Comparison of ENCODE assay signal across 17 cellular contexts in the genomic region with DNA sequence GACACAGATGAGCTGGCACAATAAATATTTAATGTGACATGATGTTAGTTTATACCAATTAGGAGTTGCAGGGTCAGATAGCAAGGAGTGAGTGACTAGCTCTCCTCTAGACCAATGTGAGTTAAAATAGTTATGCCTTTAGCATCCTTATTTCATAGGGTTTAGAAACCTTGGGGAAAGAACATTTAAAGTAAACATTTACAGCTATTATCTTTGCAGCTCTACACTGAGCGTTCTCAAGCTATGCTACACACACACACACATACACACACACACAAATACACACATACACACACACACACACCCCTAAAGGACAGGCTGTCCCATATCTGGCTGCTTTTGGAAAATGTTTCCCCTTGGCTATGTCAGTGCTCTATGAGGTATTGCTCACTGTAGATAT.
DNase-seq lines count a peak whose midpoint lies in the region; ATAC-seq, FAIRE-seq and TF ChIP-seq lines count a peak whose summit lies in the region.
"Had no signal": no experiment of that assay in that cellular context is flagged by ENCODE, and none has a peak within 500 bp of the region (broad histone marks: within the 10 kb centered on the region; RNA-seq: fewer than 3 reads in every experiment).

No MANE protein-coding gene starts in this region.

- no peak overlapping the region for H2AFZ ChIP-seq in HepG2 (ENCODE audit: low read length)

- H3K9me3 ChIP-seq in liver (ENCODE audit: control insufficient read depth in 4 of 4, low read length in 3 of 4) (peaks cover 0 to 5% (median 2%) of the 10 kb centered on the region in 4 donors), HepG2 (ENCODE audit: low read length) (peaks cover 65% of the 10 kb centered on the region), endodermal cell (ENCODE audit: control insufficient read depth, low read length) (peaks cover 14% of the 10 kb centered on the region)

- no peak overlapping the region for H3K4me2 ChIP-seq in HepG2 (ENCODE audit: low read depth, low read length)
- H3K4me2 ChIP-seq: BLaER1 had no signal

- H3K79me2 ChIP-seq in HepG2 (ENCODE audit: insufficient read depth, low read length) = no peaks in the 10 kb centered on the region

- H3K9me3 Mint-ChIP-seq in endodermal cell = peaks cover 18% of the 10 kb centered on the region

- DNase-seq in HepG2 (ENCODE audit: low spot score) (no peak), fibroblast of gingiva (ENCODE audit: low read depth) (peak; percentile 64), mucosa of gallbladder (ENCODE audit: low spot score) (peak; percentile 13), HTR-8/SVneo (ENCODE audit: insufficient read length, low spot score) (no peak), NOMO-1 treated with DMSO at 0.1 percent for 48 hours (lab: John Stamatoyannopoulos, UW; ENCODE audit: unreplicated experiment) (no peak), endodermal cell (no peak)
- DNase-seq: AML-193; Caco-2; CD8-positive, alpha-beta memory T cell; DND-41; GF-D8; GOT3; H9 had no signal

- H3K27ac Mint-ChIP-seq in endodermal cell = no peak overlapping the region
- H3K27ac Mint-ChIP-seq: CD8-positive, alpha-beta memory T cell; H9 had no signal

- no peak for ATAC-seq in HepG2

- CTCF ChIA-PET in HepG2 (lab: Yijun Ruan, JAX; ENCODE audit: low intra/inter-chr PET ratio, low total read pairs) = no interaction called here

- H3K9ac ChIP-seq in liver (ENCODE audit: low read depth in 1 of 2, low read length in 2 of 2) (no peak overlapping the region), HepG2 (ENCODE audit: insufficient read depth, low read depth, low read length) (no peak overlapping the region), endodermal cell (ENCODE audit: extremely low read depth, low read length, poor library complexity, severe bottlenecking) (no peak overlapping the region)
- H3K9ac ChIP-seq: BLaER1 had no signal

- intact Hi-C loops in HepG2 (cut with micrococcal nuclease; ENCODE audit: unreplicated experiment) = no loop called here

- POLR2A ChIA-PET in HepG2 (lab: Yijun Ruan, JAX) = no interaction called here

- no peaks in the 10 kb centered on the region for H3K36me3 Mint-ChIP-seq in endodermal cell (ENCODE audit: low read depth)

- H3K27me3 ChIP-seq in liver (ENCODE audit: control insufficient read depth in 4 of 4, insufficient read depth in 4 of 4, low read length in 3 of 4) (no peaks in the 10 kb centered on the region), HepG2 (ENCODE audit: control insufficient read depth in 1 of 2, insufficient read depth in 2 of 2, low read length in 2 of 2) (no peaks in the 10 kb centered on the region; a peak in 1 of 5 replicates), endodermal cell (ENCODE audit: control insufficient read depth, insufficient read depth, low read length, poor library complexity, severe bottlenecking) (no peaks in the 10 kb centered on the region)
- H3K27me3 ChIP-seq: BLaER1 had no signal

- BruUV-seq in HepG2 (replicated peaks; lab: Mats Ljungman, UMichigan) = no TSS peak

- no peaks in the 10 kb centered on the region for H3K4me1 ChIP-seq in liver (ENCODE audit: control insufficient read depth in 4 of 4, insufficient read depth in 4 of 4, low read length in 3 of 4)
- no peaks in the 10 kb centered on the region for H3K4me1 ChIP-seq in HepG2 (ENCODE audit: insufficient read depth, low read length)
- no peaks in the 10 kb centered on the region for H3K4me1 ChIP-seq in endodermal cell (ENCODE audit: control insufficient read depth, insufficient read depth, low read length)
- H3K4me1 ChIP-seq: BLaER1, Caco-2 had no signal

- no peak overlapping the region for H3K4me3 ChIP-seq in liver (ENCODE audit: low read depth in 1 of 3, low read length in 3 of 3)
- H3K4me3 ChIP-seq in HepG2 (replicated peaks in 1 of 3; ENCODE audit: insufficient read depth in 1 of 3, low read depth in 2 of 3, low read length in 3 of 3) = no peak overlapping the region
- H3K4me3 ChIP-seq in endodermal cell (ENCODE audit: low read length) = no peak overlapping the region
- H3K4me3 ChIP-seq: BLaER1 had no signal

- H3K27ac ChIP-seq in liver (ENCODE audit: low read depth in 1 of 2, low read length in 2 of 2) (no peak overlapping the region), HepG2 (ENCODE audit: extremely low read length, insufficient read depth, low read length) (no peak overlapping the region), endodermal cell (ENCODE audit: low read depth, low read length) (no peak overlapping the region)
- H3K27ac ChIP-seq: 22Rv1, BLaER1 had no signal

- H3K36me3 ChIP-seq in liver (ENCODE audit: control insufficient read depth in 4 of 4, insufficient read depth in 3 of 4, low read depth in 1 of 4, low read length in 3 of 4) (no peaks in the 10 kb centered on the region), HepG2 (replicated peaks in 1 of 2; ENCODE audit: control insufficient read depth in 1 of 2, insufficient read depth in 2 of 2, low read length in 2 of 2) (no peaks in the 10 kb centered on the region), endodermal cell (ENCODE audit: control insufficient read depth, insufficient read depth, low read length) (no peaks in the 10 kb centered on the region)
- H3K36me3 ChIP-seq: BLaER1 had no signal

- TF ChIP-seq RAD21 in liver (IDR thresholded peaks at IDR 0.05) (peak in 1 of 2 donors; percentile 37), HepG2 (CRISPR knock-in tag; IDR thresholded peaks at IDR 0.05) (no peak)

- no peaks in the 10 kb centered on the region for H4K20me1 ChIP-seq in HepG2 (ENCODE audit: insufficient read depth, low read length)
- H4K20me1 ChIP-seq: BLaER1 had no signal

- H3K4me1 Mint-ChIP-seq in endodermal cell = no peaks in the 10 kb centered on the region

- 40% methylated on average over 1 of the region's 1 CpG for WGBS in liver
- WGBS in HepG2 (ENCODE audit: low lambda C conversion rate) = 0% methylated on average over 1 of the region's 1 CpG
- 90% methylated on average over 1 of the region's 1 CpG; no CpG with 5 or more reads in 1 of the 2 experiments for WGBS in endodermal cell (ENCODE audit: insufficient coverage in 1 of 2, insufficient read length in 1 of 2), 2 experiments

- no peak for TF ChIP-seq EP300 in HepG2 (IDR thresholded peaks at IDR 0.05; ENCODE audit: low read depth in 2 of 2, low read length in 2 of 2)
- no peak for TF ChIP-seq EP300 in HepG2 (CRISPR knock-in tag; IDR thresholded peaks at IDR 0.05; ENCODE audit: borderline replicate concordance)

- no peak overlapping the region for H3K4me3 Mint-ChIP-seq in endodermal cell
- H3K4me3 Mint-ChIP-seq: CD8-positive, alpha-beta memory T cell; H9 had no signal

- TF ChIP-seq CTCF in liver (IDR thresholded peaks at IDR 0.05; ENCODE audit: low read depth, low read length, missing input control) (no peak), HepG2 (CRISPR knock-in tag; IDR thresholded peaks at IDR 0.05) (no peak), endodermal cell (conservative IDR thresholded peaks at IDR 0.05) (no peak)

- TF ChIP-seq POLR2A in HepG2 (IDR thresholded peaks at IDR 0.05; ENCODE audit: insufficient read depth in 1 of 2, low read depth in 2 of 2, low read length in 2 of 2) = no peak

- in situ Hi-C loops in HepG2 (cut with HindIII; ENCODE audit: extremely low pct_ligation_motif_present, low pct_unique_long_range_greater_than_20kb) = no loop called here

- no peaks in the 10 kb centered on the region for H3K27me3 Mint-ChIP-seq in endodermal cell (ENCODE audit: insufficient read depth)

- FAIRE-seq in HepG2 (lab: Jason Lieb, UNC) (no peak), HTR-8/SVneo (lab: Jason Lieb, UNC) (no peak)
- FAIRE-seq: GM19239 had no signal

TF ChIP-seq in liver, 16 proteins besides CTCF, POLR2A, EP300 and RAD21:
- no peak for TF ChIP-seq GABPA (IDR thresholded peaks at IDR 0.05 in 1 of 2, conservative IDR thresholded peaks at IDR 0.05 in 1 of 2)
- TF ChIP-seq EGR1 (IDR thresholded peaks at IDR 0.05; ENCODE audit: low read depth in 2 of 2) = no peak
- TF ChIP-seq FOXA1 (IDR thresholded peaks at IDR 0.05) = no peak
- TF ChIP-seq NR2F2 (IDR thresholded peaks at IDR 0.05) = peak; percentile 69
- TF ChIP-seq SP1 (IDR thresholded peaks at IDR 0.05) = peak; percentile 49
- TF ChIP-seq JUND (IDR thresholded peaks at IDR 0.05) = no peak
- TF ChIP-seq RXRA (IDR thresholded peaks at IDR 0.05) = peak; percentile 19 to 36

TF ChIP-seq in HepG2, 621 proteins besides CTCF, POLR2A, EP300 and RAD21 (continues in another document):
- TF ChIP-seq, protein P1, sequence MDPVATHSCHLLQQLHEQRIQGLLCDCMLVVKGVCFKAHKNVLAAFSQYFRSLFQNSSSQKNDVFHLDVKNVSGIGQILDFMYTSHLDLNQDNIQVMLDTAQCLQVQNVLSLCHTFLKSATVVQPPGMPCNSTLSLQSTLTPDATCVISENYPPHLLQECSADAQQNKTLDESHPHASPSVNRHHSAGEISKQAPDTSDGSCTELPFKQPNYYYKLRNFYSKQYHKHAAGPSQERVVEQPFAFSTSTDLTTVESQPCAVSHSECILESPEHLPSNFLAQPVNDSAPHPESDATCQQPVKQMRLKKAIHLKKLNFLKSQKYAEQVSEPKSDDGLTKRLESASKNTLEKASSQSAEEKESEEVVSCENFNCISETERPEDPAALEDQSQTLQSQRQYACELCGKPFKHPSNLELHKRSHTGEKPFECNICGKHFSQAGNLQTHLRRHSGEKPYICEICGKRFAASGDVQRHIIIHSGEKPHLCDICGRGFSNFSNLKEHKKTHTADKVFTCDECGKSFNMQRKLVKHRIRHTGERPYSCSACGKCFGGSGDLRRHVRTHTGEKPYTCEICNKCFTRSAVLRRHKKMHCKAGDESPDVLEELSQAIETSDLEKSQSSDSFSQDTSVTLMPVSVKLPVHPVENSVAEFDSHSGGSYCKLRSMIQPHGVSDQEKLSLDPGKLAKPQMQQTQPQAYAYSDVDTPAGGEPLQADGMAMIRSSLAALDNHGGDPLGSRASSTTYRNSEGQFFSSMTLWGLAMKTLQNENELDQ (CRISPR knock-in tag; IDR thresholded peaks at IDR 0.05; ENCODE audit: borderline replicate concordance) = no peak
- no peak for TF ChIP-seq ZNF550 (CRISPR knock-in tag; IDR thresholded peaks at IDR 0.05; ENCODE audit: borderline replicate concordance)
- TF ChIP-seq ZNF207 (IDR thresholded peaks at IDR 0.05; ENCODE audit: borderline replicate concordance) = no peak
- no peak for TF ChIP-seq ZNF446 (CRISPR knock-in tag; IDR thresholded peaks at IDR 0.05)
- TF ChIP-seq SP4 (CRISPR knock-in tag; IDR thresholded peaks at IDR 0.05) = no peak
- no peak for TF ChIP-seq ZFAT (CRISPR knock-in tag; conservative IDR thresholded peaks at IDR 0.05)
- no peak for TF ChIP-seq CENPT (CRISPR knock-in tag; IDR thresholded peaks at IDR 0.05; ENCODE audit: low read depth)

Comparison
In these comparisons a context has a peak if more than half of its experiments do, and no peak if none do; other contexts are left out.
1. DNase-seq: peak in fibroblast of gingiva (single experiment) and mucosa of gallbladder (single experiment); none in HepG2 (single experiment), HTR-8/SVneo (single experiment), NOMO-1 treated with DMSO at 0.1 percent for 48 hours (single experiment) and endodermal cell (single experiment).